1 cellular context compared by ENCODE assay signal in the genomic region with DNA sequence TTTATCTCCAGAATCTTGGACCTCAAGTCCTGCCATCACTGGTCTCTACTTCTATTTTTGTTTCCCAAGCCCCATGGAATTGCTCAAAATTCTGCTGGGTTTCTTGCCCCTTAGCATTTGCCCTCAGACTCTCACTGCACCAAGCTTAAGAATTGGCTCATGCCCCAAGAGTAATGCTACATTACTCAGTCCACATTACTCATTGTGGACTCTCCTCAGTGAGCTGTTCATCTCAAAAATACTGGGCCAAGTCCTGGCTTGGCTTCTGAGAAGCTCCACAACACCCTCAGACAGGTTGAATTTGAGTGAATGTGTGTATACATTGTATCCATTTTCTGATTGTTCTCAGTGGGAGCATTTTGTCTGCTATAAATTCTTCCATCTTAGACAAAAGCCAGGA.
TF ChIP-seq lines count a peak whose summit lies in the region.

No MANE protein-coding gene starts in this region.

TF ChIP-seq in WTC11, 78 proteins besides CTCF, POLR2A, EP300 and RAD21 (continued from another document):
- TF ChIP-seq, protein P1, sequence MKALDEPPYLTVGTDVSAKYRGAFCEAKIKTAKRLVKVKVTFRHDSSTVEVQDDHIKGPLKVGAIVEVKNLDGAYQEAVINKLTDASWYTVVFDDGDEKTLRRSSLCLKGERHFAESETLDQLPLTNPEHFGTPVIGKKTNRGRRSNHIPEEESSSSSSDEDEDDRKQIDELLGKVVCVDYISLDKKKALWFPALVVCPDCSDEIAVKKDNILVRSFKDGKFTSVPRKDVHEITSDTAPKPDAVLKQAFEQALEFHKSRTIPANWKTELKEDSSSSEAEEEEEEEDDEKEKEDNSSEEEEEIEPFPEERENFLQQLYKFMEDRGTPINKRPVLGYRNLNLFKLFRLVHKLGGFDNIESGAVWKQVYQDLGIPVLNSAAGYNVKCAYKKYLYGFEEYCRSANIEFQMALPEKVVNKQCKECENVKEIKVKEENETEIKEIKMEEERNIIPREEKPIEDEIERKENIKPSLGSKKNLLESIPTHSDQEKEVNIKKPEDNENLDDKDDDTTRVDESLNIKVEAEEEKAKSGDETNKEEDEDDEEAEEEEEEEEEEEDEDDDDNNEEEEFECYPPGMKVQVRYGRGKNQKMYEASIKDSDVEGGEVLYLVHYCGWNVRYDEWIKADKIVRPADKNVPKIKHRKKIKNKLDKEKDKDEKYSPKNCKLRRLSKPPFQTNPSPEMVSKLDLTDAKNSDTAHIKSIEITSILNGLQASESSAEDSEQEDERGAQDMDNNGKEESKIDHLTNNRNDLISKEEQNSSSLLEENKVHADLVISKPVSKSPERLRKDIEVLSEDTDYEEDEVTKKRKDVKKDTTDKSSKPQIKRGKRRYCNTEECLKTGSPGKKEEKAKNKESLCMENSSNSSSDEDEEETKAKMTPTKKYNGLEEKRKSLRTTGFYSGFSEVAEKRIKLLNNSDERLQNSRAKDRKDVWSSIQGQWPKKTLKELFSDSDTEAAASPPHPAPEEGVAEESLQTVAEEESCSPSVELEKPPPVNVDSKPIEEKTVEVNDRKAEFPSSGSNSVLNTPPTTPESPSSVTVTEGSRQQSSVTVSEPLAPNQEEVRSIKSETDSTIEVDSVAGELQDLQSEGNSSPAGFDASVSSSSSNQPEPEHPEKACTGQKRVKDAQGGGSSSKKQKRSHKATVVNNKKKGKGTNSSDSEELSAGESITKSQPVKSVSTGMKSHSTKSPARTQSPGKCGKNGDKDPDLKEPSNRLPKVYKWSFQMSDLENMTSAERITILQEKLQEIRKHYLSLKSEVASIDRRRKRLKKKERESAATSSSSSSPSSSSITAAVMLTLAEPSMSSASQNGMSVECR (CRISPR knock-in tag; IDR thresholded peaks at IDR 0.05; ENCODE audit: borderline replicate concordance), result no peak
- TF ChIP-seq ZNF263 (CRISPR knock-in tag; IDR thresholded peaks at IDR 0.05; ENCODE audit: low read depth), result no peak
- TF ChIP-seq, protein P2, sequence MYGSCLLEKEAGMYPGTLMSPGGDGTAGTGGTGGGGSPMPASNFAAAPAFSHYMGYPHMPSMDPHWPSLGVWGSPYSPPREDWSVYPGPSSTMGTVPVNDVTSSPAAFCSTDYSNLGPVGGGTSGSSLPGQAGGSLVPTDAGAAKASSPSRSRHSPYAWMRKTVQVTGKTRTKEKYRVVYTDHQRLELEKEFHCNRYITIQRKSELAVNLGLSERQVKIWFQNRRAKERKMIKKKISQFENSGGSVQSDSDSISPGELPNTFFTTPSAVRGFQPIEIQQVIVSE (CRISPR knock-in tag; IDR thresholded peaks at IDR 0.05; ENCODE audit: borderline replicate concordance), result no peak
- TF ChIP-seq, protein P3, sequence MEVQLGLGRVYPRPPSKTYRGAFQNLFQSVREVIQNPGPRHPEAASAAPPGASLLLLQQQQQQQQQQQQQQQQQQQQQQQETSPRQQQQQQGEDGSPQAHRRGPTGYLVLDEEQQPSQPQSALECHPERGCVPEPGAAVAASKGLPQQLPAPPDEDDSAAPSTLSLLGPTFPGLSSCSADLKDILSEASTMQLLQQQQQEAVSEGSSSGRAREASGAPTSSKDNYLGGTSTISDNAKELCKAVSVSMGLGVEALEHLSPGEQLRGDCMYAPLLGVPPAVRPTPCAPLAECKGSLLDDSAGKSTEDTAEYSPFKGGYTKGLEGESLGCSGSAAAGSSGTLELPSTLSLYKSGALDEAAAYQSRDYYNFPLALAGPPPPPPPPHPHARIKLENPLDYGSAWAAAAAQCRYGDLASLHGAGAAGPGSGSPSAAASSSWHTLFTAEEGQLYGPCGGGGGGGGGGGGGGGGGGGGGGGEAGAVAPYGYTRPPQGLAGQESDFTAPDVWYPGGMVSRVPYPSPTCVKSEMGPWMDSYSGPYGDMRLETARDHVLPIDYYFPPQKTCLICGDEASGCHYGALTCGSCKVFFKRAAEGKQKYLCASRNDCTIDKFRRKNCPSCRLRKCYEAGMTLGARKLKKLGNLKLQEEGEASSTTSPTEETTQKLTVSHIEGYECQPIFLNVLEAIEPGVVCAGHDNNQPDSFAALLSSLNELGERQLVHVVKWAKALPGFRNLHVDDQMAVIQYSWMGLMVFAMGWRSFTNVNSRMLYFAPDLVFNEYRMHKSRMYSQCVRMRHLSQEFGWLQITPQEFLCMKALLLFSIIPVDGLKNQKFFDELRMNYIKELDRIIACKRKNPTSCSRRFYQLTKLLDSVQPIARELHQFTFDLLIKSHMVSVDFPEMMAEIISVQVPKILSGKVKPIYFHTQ (CRISPR knock-in tag; IDR thresholded peaks at IDR 0.05), result no peak
- no peak for TF ChIP-seq ZNF219 (CRISPR knock-in tag; IDR thresholded peaks at IDR 0.05; ENCODE audit: borderline replicate concordance)
- TF ChIP-seq CREM (CRISPR knock-in tag; IDR thresholded peaks at IDR 0.05), result no peak
- TF ChIP-seq GABPB1 (CRISPR knock-in tag; IDR thresholded peaks at IDR 0.05), result no peak
- no peak for TF ChIP-seq MXD4 (CRISPR knock-in tag; IDR thresholded peaks at IDR 0.05; ENCODE audit: borderline replicate concordance)
- no peak for TF ChIP-seq ESRRA (CRISPR knock-in tag; IDR thresholded peaks at IDR 0.05; ENCODE audit: borderline replicate concordance)
- no peak for TF ChIP-seq RORB (CRISPR knock-in tag; IDR thresholded peaks at IDR 0.05)
- no peak for TF ChIP-seq SOX15 (CRISPR knock-in tag; IDR thresholded peaks at IDR 0.05)
- no peak for TF ChIP-seq ELF4 (CRISPR knock-in tag; IDR thresholded peaks at IDR 0.05; ENCODE audit: low read depth)
